In genomic region chr12:77724367-77724957, GRCh38 we compare ENCODE assay signal across 8 cellular contexts.
DNase-seq lines count a peak whose midpoint lies in the region; ATAC-seq and TF ChIP-seq lines count a peak whose summit lies in the region.

No MANE protein-coding gene starts in this region.

- H3K27ac ChIP-seq in Karpas-422 (ENCODE audit: low read length), result no peak overlapping the region
- H3K27ac ChIP-seq in PC-9, result no peak overlapping the region

- H3K4me2 ChIP-seq in Karpas-422 (ENCODE audit: low read depth, low read length, poor library complexity, severe bottlenecking) (no peak overlapping the region), PC-9 (no peak overlapping the region)

- H3K9me2 ChIP-seq in Karpas-422 (replicated peaks; ENCODE audit: insufficient read depth, low read length), result no peaks in the 10 kb centered on the region
- no peaks in the 10 kb centered on the region; the same call in 1 of the 2 replicates for H3K9me2 ChIP-seq in PC-9 (ENCODE audit: insufficient read depth)

- H2AFZ ChIP-seq in Karpas-422 (ENCODE audit: low read length), result no peak overlapping the region
- no peak overlapping the region for H2AFZ ChIP-seq in PC-9

- TF ChIP-seq CTCF in PC-9 (conservative IDR thresholded peaks at IDR 0.05), result peak; percentile 70

- no peaks in the 10 kb centered on the region for H3K9me3 ChIP-seq in Karpas-422 (ENCODE audit: low read length)
- no peaks in the 10 kb centered on the region for H3K9me3 ChIP-seq in PC-9 (ENCODE audit: insufficient read depth, low read depth)

- H3K36me3 ChIP-seq in Karpas-422 (ENCODE audit: insufficient read depth, low read length) (no peaks in the 10 kb centered on the region), PC-9 (ENCODE audit: low read depth) (no peaks in the 10 kb centered on the region)

- POLR2A ChIA-PET in PC-9 (lab: Charles Lee; ENCODE audit: unreplicated experiment), result interaction anchor here (0.6 kb wide), 1 partner anchor 209 kb away, joined by 5 read pairs; no protein-coding TSS in a partner anchor

- H3K27me3 ChIP-seq in Karpas-422 (ENCODE audit: low read length), result no peaks in the 10 kb centered on the region
- no peaks in the 10 kb centered on the region for H3K27me3 ChIP-seq in PC-9 (ENCODE audit: insufficient read depth, low read depth)

- intact Hi-C loops in PC-9 (cut with micrococcal nuclease; ENCODE audit: unreplicated experiment), result loop anchor here (1.0 kb wide), 1 partner anchor 201 kb away; no protein-coding TSS in a partner anchor

- H3K4me1 ChIP-seq in Karpas-422 (ENCODE audit: low read length), result no peaks in the 10 kb centered on the region
- no peaks in the 10 kb centered on the region for H3K4me1 ChIP-seq in PC-9 (replicated peaks; ENCODE audit: insufficient read depth)

- H4K20me1 ChIP-seq in Karpas-422 (ENCODE audit: insufficient read depth, low read depth, low read length), result no peaks in the 10 kb centered on the region
- H4K20me1 ChIP-seq in PC-9 (ENCODE audit: insufficient read depth), result no peaks in the 10 kb centered on the region

- H3F3A ChIP-seq in PC-9 (ENCODE audit: insufficient read depth, low read depth), result no peaks in the 10 kb centered on the region

- no peak overlapping the region for H3K4me3 ChIP-seq in Karpas-422 (ENCODE audit: low read length)
- no peak overlapping the region for H3K4me3 ChIP-seq in PC-9

- no TSS peak for BruUV-seq in PC-9 (replicated peaks; lab: Mats Ljungman, UMichigan)

- no peak for ATAC-seq in GM21526 (IDR thresholded peaks at IDR 0.05; ENCODE audit: low FRiP score, unreplicated experiment)

- no peak overlapping the region for H3K9ac ChIP-seq in Karpas-422 (ENCODE audit: low read length)

- H3K79me2 ChIP-seq in Karpas-422 (ENCODE audit: low read length) (no peaks in the 10 kb centered on the region), PC-9 (ENCODE audit: low read depth) (no peaks in the 10 kb centered on the region)

- DNase-seq in SKM-1 treated with dmso at 0.1 percent for 144 hours (lab: John Stamatoyannopoulos, UW; ENCODE audit: unreplicated experiment) (peak; percentile 0), SKM-1 (lab: John Stamatoyannopoulos, UW; ENCODE audit: unreplicated experiment) (no peak), Karpas-422 (peak; percentile 56), PC-9 (no peak), fibroblast of the conjunctiva (ENCODE audit: low read depth) (peak; percentile 45), pulmonary artery endothelial cell (ENCODE audit: low read depth, low spot score) (peak; percentile 15)
- no peak for DNase-seq in activated CD4-positive, CD25-positive, alpha-beta regulatory T cell treated with anti-CD3 and anti-CD28 coated beads, Interleukin-2, amount 50 U/mL, for 72 hours

- CTCF ChIA-PET in PC-9 (lab: Charles Lee), result interaction anchor here (0.6 to 1.2 kb wide), 2 partner anchors 190 to 201 kb away, joined by 7 to 26 read pairs; no protein-coding TSS in a partner anchor

Comparison
In these comparisons a context has a peak if more than half of its experiments do, and no peak if none do; other contexts are left out.
1. DNase-seq: peak in SKM-1 treated with dmso at 0.1 percent for 144 hours (single experiment), Karpas-422 (single experiment), fibroblast of the conjunctiva (single experiment) and pulmonary artery endothelial cell (single experiment); none in SKM-1 (single experiment), PC-9 (0 of 2) and activated CD4-positive, CD25-positive, alpha-beta regulatory T cell treated with anti-CD3 and anti-CD28 coated beads, Interleukin-2, amount 50 U/mL, for 72 hours (single experiment).